ENCODE assay signal across 8 cellular contexts in genomic region chr10:73997479-73997805, GRCh38. TPM values are rescaled to one million over a fixed set of nuclear protein-coding genes. Genes with fewer than 3 reads are reported as not detected.
DNase-seq lines count a peak whose midpoint lies in the region; ATAC-seq lines count a peak whose summit lies in the region.

No MANE protein-coding gene starts in this region.

- H3K4me3 Mint-ChIP-seq in activated naive CD8-positive, alpha-beta T cell treated with anti-CD3 and anti-CD28 coated beads, Interleukin-2, amount 10 ng/mL, durations not matched to agents 7 days and 5 days, result peak overlapping the region; percentile 98

- no peaks in the 10 kb centered on the region for H3K9me3 ChIP-seq in iPS-18c (ENCODE audit: control insufficient read depth, insufficient read depth, low read length)

- peak overlapping the region; percentile 96 for H3K27ac Mint-ChIP-seq in activated naive CD8-positive, alpha-beta T cell treated with anti-CD3 and anti-CD28 coated beads, Interleukin-2, amount 10 ng/mL, durations not matched to agents 7 days and 5 days

- H3K36me3 Mint-ChIP-seq in activated naive CD8-positive, alpha-beta T cell treated with anti-CD3 and anti-CD28 coated beads, Interleukin-2, amount 10 ng/mL, durations not matched to agents 7 days and 5 days, result no peaks in the 10 kb centered on the region

- no peaks in the 10 kb centered on the region for H3K9me3 Mint-ChIP-seq in activated naive CD8-positive, alpha-beta T cell treated with anti-CD3 and anti-CD28 coated beads, Interleukin-2, amount 10 ng/mL, durations not matched to agents 7 days and 5 days

- H3K4me1 Mint-ChIP-seq in activated naive CD8-positive, alpha-beta T cell treated with anti-CD3 and anti-CD28 coated beads, Interleukin-2, amount 10 ng/mL, durations not matched to agents 7 days and 5 days, result peaks cover 29% of the 10 kb centered on the region

- peak; percentile 68 for ATAC-seq in HG02759 (IDR thresholded peaks at IDR 0.05; ENCODE audit: unreplicated experiment)
- peak; percentile 73 for ATAC-seq in activated naive CD8-positive, alpha-beta T cell treated with anti-CD3 and anti-CD28 coated beads, Interleukin-2, amount 10 ng/mL, durations not matched to agents 7 days and 5 days (ENCODE audit: low read depth)
- ATAC-seq in stimulated activated naive CD8-positive, alpha-beta T cell treated with anti-CD3 and anti-CD28 coated beads, Interleukin-15, Interleukin-2, amounts not matched to agents 100 U/mL and 50 U/mL, for 24 hours, result peak; percentile 74

- peak overlapping the region; percentile 62 for H3K4me3 ChIP-seq in iPS-18c (ENCODE audit: insufficient read depth, low read depth, low read length)

- peak; percentile 35 for DNase-seq in activated CD8-positive, alpha-beta memory T cell treated with anti-CD3 and anti-CD28 coated beads, Interleukin-2, amount 50 U/mL, for 1 hour (ENCODE audit: extremely low read depth)
- DNase-seq in activated CD8-positive, alpha-beta memory T cell treated with anti-CD3 and anti-CD28 coated beads, Interleukin-2, amount 50 U/mL, for 48 hours, result no peak
- DNase-seq in NCI-H2196 (lab: John Stamatoyannopoulos, UW; ENCODE audit: unreplicated experiment), result peak; percentile 89
- no peak for DNase-seq in activated naive CD8-positive, alpha-beta T cell treated with anti-CD3 and anti-CD28 coated beads, Interleukin-2, amount 10 ng/mL, durations not matched to agents 7 days and 5 days
- no peak for DNase-seq in stimulated activated naive CD8-positive, alpha-beta T cell treated with anti-CD3 and anti-CD28 coated beads, Interleukin-15, Interleukin-2, amounts not matched to agents 100 U/mL and 50 U/mL, for 24 hours
- no peak for DNase-seq in middle frontal gyrus (ENCODE audit: extremely low spot score, low spot score)

- no peaks in the 10 kb centered on the region for H3K27me3 Mint-ChIP-seq in activated naive CD8-positive, alpha-beta T cell treated with anti-CD3 and anti-CD28 coated beads, Interleukin-2, amount 10 ng/mL, durations not matched to agents 7 days and 5 days

- POLR2A ChIA-PET in activated naive CD8-positive, alpha-beta T cell treated with anti-CD3 and anti-CD28 coated beads, Interleukin-2, amount 10 ng/mL, durations not matched to agents 7 days and 5 days (lab: Charles Lee), result interaction anchor here (0.6 to 1.5 kb wide), 5 partner anchors 10 to 193 kb away, joined by 3 to 5 read pairs (median 3); no protein-coding TSS in a partner anchor

RNA-seq across cellular contexts. Expression of gene VCL, which starts 0.5 kb away (rescaled TPM):
- total RNA-seq in activated naive CD8-positive, alpha-beta T cell treated with anti-CD3 and anti-CD28 coated beads, Interleukin-2, amount 10 ng/mL, durations not matched to agents 7 days and 5 days, result 10 to 100 TPM; 15.6 to 18.5 TPM

Comparison
In these comparisons a context has a peak if more than half of its experiments do, and no peak if none do; other contexts are left out.
1. DNase-seq: peak in activated CD8-positive, alpha-beta memory T cell treated with anti-CD3 and anti-CD28 coated beads, Interleukin-2, amount 50 U/mL, for 1 hour (single experiment) and NCI-H2196 (single experiment); none in activated CD8-positive, alpha-beta memory T cell treated with anti-CD3 and anti-CD28 coated beads, Interleukin-2, amount 50 U/mL, for 48 hours (single experiment), activated naive CD8-positive, alpha-beta T cell treated with anti-CD3 and anti-CD28 coated beads, Interleukin-2, amount 10 ng/mL, durations not matched to agents 7 days and 5 days (single experiment), stimulated activated naive CD8-positive, alpha-beta T cell treated with anti-CD3 and anti-CD28 coated beads, Interleukin-15, Interleukin-2, amounts not matched to agents 100 U/mL and 50 U/mL, for 24 hours (single experiment) and middle frontal gyrus (single experiment).
2. Peak in every context shown above with its lines, with median percentiles within 50 percentile points of each other: ATAC-seq.